Comparison of ENCODE assay signal across 10 cellular contexts in genomic region chr14:78530078-78530477, GRCh38.
A peak's percentile ranks its signal among the peaks of the same experiment; 100 is the strongest.
DNase-seq lines count a peak whose midpoint lies in the region; ATAC-seq and TF ChIP-seq lines count a peak whose summit lies in the region.
"Had no signal": no experiment of that assay in that cellular context is flagged by ENCODE, and none has a peak within 500 bp of the region (broad histone marks: within the 10 kb centered on the region; RNA-seq: fewer than 3 reads in every experiment).

No MANE protein-coding gene starts in this region.

- TF ChIP-seq CTCF in GM13976 (IDR thresholded peaks at IDR 0.05; ENCODE audit: borderline replicate concordance, control extremely low read depth, extremely low read depth, insufficient read depth, missing control alignments), result no peak
- TF ChIP-seq CTCF in LNCaP clone FGC (IDR thresholded peaks at IDR 0.05; ENCODE audit: control insufficient read depth, extremely low read depth, insufficient read depth), result no peak
- TF ChIP-seq CTCF in astrocyte of the cerebellum (IDR thresholded peaks at IDR 0.05; ENCODE audit: low read depth, low read length, missing control alignments), result no peak
- no peak for TF ChIP-seq CTCF in psoas muscle (IDR thresholded peaks at IDR 0.05)
- TF ChIP-seq CTCF in gastroesophageal sphincter (IDR thresholded peaks at IDR 0.05), result no peak

- in situ Hi-C loops in GM13976 (cut with MboI; ENCODE audit: low sequenced_read_pairs, unreplicated experiment) (no loop called here), astrocyte of the cerebellum (cut with HindIII; ENCODE audit: low sequenced_read_pairs) (no loop called here)

- intact Hi-C loops in psoas muscle (cut with DNase I), result no loop called here

- H3K27me3 ChIP-seq in mesendoderm (ENCODE audit: insufficient read depth, low read length, poor library complexity) (no peaks in the 10 kb centered on the region), psoas muscle (ENCODE audit: insufficient read depth in 3 of 3, low read length in 2 of 3) (no peaks in the 10 kb centered on the region), gastroesophageal sphincter (no peaks in the 10 kb centered on the region)

- TF ChIP-seq EP300 in gastroesophageal sphincter (IDR thresholded peaks at IDR 0.05), result no peak

- no peak overlapping the region for H2BK15ac ChIP-seq in mesendoderm (replicated peaks; ENCODE audit: low read depth)

- H3K36me3 ChIP-seq in mesendoderm (ENCODE audit: control insufficient read depth, insufficient read depth, low read length), result no peaks in the 10 kb centered on the region
- no peaks in the 10 kb centered on the region for H3K36me3 ChIP-seq in psoas muscle (ENCODE audit: insufficient read depth in 1 of 2, low read depth in 1 of 2)
- no peaks in the 10 kb centered on the region for H3K36me3 ChIP-seq in gastroesophageal sphincter

- H4K5ac ChIP-seq in mesendoderm (ENCODE audit: low read length), result no peak overlapping the region

- H3K79me1 ChIP-seq in mesendoderm (ENCODE audit: low read length), result no peaks in the 10 kb centered on the region

- no peak overlapping the region for H4K8ac ChIP-seq in mesendoderm (ENCODE audit: low read depth, low read length)

- H3K4me2 ChIP-seq in mesendoderm (ENCODE audit: low read length), result no peak overlapping the region

- H3K4me1 ChIP-seq in mesendoderm (ENCODE audit: control insufficient read depth, low read depth, low read length) (no peaks in the 10 kb centered on the region), psoas muscle (no peaks in the 10 kb centered on the region), gastroesophageal sphincter (no peaks in the 10 kb centered on the region)

- H3K23ac ChIP-seq in mesendoderm (ENCODE audit: low read length), result no peak overlapping the region

- H3K4ac ChIP-seq in mesendoderm (ENCODE audit: low read depth, low read length), result no peak overlapping the region

- TF ChIP-seq POLR2A in gastroesophageal sphincter (IDR thresholded peaks at IDR 0.05), result no peak

- no CpG with 5 or more reads among the region's 2 CpGs for WGBS in mesendoderm (ENCODE audit: extremely low coverage, insufficient coverage, low lambda C conversion rate)
- 11 to 16% (median 14%) methylated on average over 2 of the region's 2 CpGs for WGBS in psoas muscle, 3 donors
- 7 to 8% methylated on average over 2 of the region's 2 CpGs for WGBS in gastroesophageal sphincter (ENCODE audit: low coverage in 1 of 2), 2 donors

- H3K9me3 ChIP-seq in psoas muscle (no peaks in the 10 kb centered on the region), gastroesophageal sphincter (no peaks in the 10 kb centered on the region)

- H3K27ac ChIP-seq in mesendoderm (ENCODE audit: low read depth, low read length) (no peak overlapping the region), psoas muscle (no peak overlapping the region), gastroesophageal sphincter (no peak overlapping the region)

- DNase-seq in GM13976 (ENCODE audit: low spot score), result peak; percentile 10
- peak; percentile 6 for DNase-seq in LNCaP clone FGC (ENCODE audit: low read depth)
- peak; percentile 11 for DNase-seq in astrocyte of the cerebellum (ENCODE audit: low read depth)
- DNase-seq in mesendoderm, result peak; percentile 80
- no peak for DNase-seq in psoas muscle
- DNase-seq in pons (ENCODE audit: low spot score), result no peak
- DNase-seq: activated CD8-positive, alpha-beta memory T cell treated with anti-CD3 and anti-CD28 coated beads, Interleukin-2, amount 50 U/mL, for 48 hours; NCI-H82 had no signal

- no peaks in the 10 kb centered on the region for H3K79me2 ChIP-seq in mesendoderm (ENCODE audit: control insufficient read depth, insufficient read depth, low read length)

- H3K18ac ChIP-seq in mesendoderm (ENCODE audit: low read length), result no peak overlapping the region

- H2BK120ac ChIP-seq in mesendoderm (ENCODE audit: low read depth, low read length), result no peak overlapping the region

- no peak overlapping the region for H2BK5ac ChIP-seq in mesendoderm (ENCODE audit: low read length)

- no peak overlapping the region for H3K56ac ChIP-seq in mesendoderm (ENCODE audit: low read length)

- ATAC-seq in psoas muscle (no peak), GM21576 (IDR thresholded peaks at IDR 0.05; ENCODE audit: unreplicated experiment) (no peak), gastroesophageal sphincter (no peak)

- no peak overlapping the region for H2AK5ac ChIP-seq in mesendoderm (ENCODE audit: low read length)

- H3K9ac ChIP-seq in mesendoderm (ENCODE audit: low read length), result no peak overlapping the region

- H3K4me3 ChIP-seq in LNCaP clone FGC (ENCODE audit: low read depth, low read length) (no peak overlapping the region), astrocyte of the cerebellum (ENCODE audit: low read depth, low read length) (no peak overlapping the region), mesendoderm (ENCODE audit: low read length) (no peak overlapping the region), psoas muscle (no peak overlapping the region), gastroesophageal sphincter (no peak overlapping the region)

Comparison
In these comparisons a context has a peak if more than half of its experiments do, and no peak if none do; other contexts are left out.
1. DNase-seq: peak in GM13976 (single experiment), LNCaP clone FGC (single experiment), astrocyte of the cerebellum (single experiment) and mesendoderm (single experiment); none in psoas muscle (0 of 2) and pons (single experiment).